ENCODE assay signal across 15 cellular contexts in the genomic region with DNA sequence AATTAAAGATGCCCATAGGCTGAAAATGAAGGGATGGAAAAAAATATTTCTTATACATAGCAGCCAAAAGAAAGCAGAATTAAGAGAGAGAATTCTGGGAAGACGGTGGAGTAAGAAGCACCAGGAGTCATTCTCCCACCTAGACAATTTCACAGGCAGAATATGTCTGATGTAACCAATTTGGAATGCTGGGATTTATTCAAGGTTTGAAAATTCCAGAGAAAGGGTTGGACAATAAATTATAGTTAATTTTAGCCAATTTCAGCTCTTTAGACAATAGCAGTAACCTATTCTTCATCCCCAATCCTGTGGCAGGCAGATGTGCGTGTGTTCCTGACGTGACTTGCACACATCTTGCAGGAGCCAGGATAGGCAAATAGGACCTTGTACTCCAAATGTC.
DNase-seq lines count a peak whose midpoint lies in the region; ATAC-seq, FAIRE-seq and TF ChIP-seq lines count a peak whose summit lies in the region.
"Had no signal": no experiment of that assay in that cellular context is flagged by ENCODE, and none has a peak within 500 bp of the region (broad histone marks: within the 10 kb centered on the region; RNA-seq: fewer than 3 reads in every experiment).

No MANE protein-coding gene starts in this region.

- H3K27ac ChIP-seq in H1 (ENCODE audit: low read depth, low read length) (no peak overlapping the region), osteoblast (ENCODE audit: low read depth, low read length) (no peak overlapping the region)
- H3K27ac ChIP-seq: BLaER1 had no signal

- no peak overlapping the region for H3K4ac ChIP-seq in H1 (replicated peaks; ENCODE audit: insufficient read length, low read depth, low read length)

- ATAC-seq in HG03571 (IDR thresholded peaks at IDR 0.05; ENCODE audit: unreplicated experiment), result no peak

- no peak overlapping the region for H2BK120ac ChIP-seq in H1 (replicated peaks; ENCODE audit: low read depth, low read length)

- no peak overlapping the region for H4K8ac ChIP-seq in H1 (ENCODE audit: extremely low read depth, insufficient read depth, low read length)

- TF ChIP-seq POLR2A in H1 (IDR thresholded peaks at IDR 0.05; ENCODE audit: control extremely low read depth in 1 of 2, low read depth in 2 of 2, low read length in 2 of 2), result no peak

- no peak overlapping the region for H3K23ac ChIP-seq in H1 (ENCODE audit: insufficient read length)

- POLR2A ChIA-PET in H1 (lab: Charles Lee; ENCODE audit: partially characterized antibody), result no interaction called here

- H3K9me3 ChIP-seq in H1 (ENCODE audit: insufficient read depth in 2 of 2, low read depth in 1 of 2, low read length in 1 of 2), result peaks cover 0 to 4% of the 10 kb centered on the region in 2 experiments; a peak in 1 of 4 replicates
- H3K9me3 ChIP-seq in osteoblast (ENCODE audit: low read depth, low read length), result peaks cover 2% of the 10 kb centered on the region
- H3K9me3 ChIP-seq: HAP-1 had no signal

- no peak for TF ChIP-seq RAD21 in H1 (IDR thresholded peaks at IDR 0.05 in 1 of 2, conservative IDR thresholded peaks at IDR 0.05 in 1 of 2; ENCODE audit: low read depth in 2 of 2, low read length in 2 of 2)

- no peak overlapping the region for H4K5ac ChIP-seq in H1 (ENCODE audit: insufficient read length, low read depth, low read length)

- H3K36me3 ChIP-seq in H1 (ENCODE audit: control insufficient read depth in 2 of 4, insufficient read depth in 4 of 4, low read length in 3 of 4), result no peaks in the 10 kb centered on the region
- no peaks in the 10 kb centered on the region for H3K36me3 ChIP-seq in osteoblast (ENCODE audit: insufficient read depth, low read length)
- H3K36me3 ChIP-seq: BLaER1, HAP-1 had no signal

- DNase-seq in ELR (ENCODE audit: low read depth) (peak; percentile 2), M059J (ENCODE audit: low read depth) (peak; percentile 58), H1 (ENCODE audit: low read depth in 1 of 2, low spot score in 2 of 2) (no peak), osteoblast (ENCODE audit: insufficient read length, low spot score, missing footprints) (no peak), GF-D8 (lab: John Stamatoyannopoulos, UW) (no peak)
- no peak for DNase-seq in activated effector memory CD4-positive, alpha-beta T cell treated with anti-CD3 and anti-CD28 coated beads, Interleukin-2, amount 50 U/mL, for 16 hours
- DNase-seq: CD4-positive, CD25-positive, alpha-beta regulatory T cell; DMS53; GOT3; KG1 had no signal

- H3K14ac ChIP-seq in H1 (ENCODE audit: insufficient read length), result no peak overlapping the region

- H3K4me3 ChIP-seq in H1 (ENCODE audit: extremely low read depth in 1 of 4, insufficient read depth in 2 of 4, low read depth in 3 of 4, low read length in 4 of 4), result no peak overlapping the region
- no peak overlapping the region for H3K4me3 ChIP-seq in osteoblast (ENCODE audit: insufficient read depth, low read length)
- H3K4me3 ChIP-seq: BLaER1, HAP-1 had no signal

- no peak overlapping the region for H2AK5ac ChIP-seq in H1 (ENCODE audit: low read depth, low read length)

- H2AFZ ChIP-seq in H1 (ENCODE audit: low read length), result 0 out of 2 replicates have a peak overlapping the region, but pooled peaks have one; percentile 4
- peak overlapping the region; percentile 49 for H2AFZ ChIP-seq in osteoblast (ENCODE audit: low read length)

- no peak for FAIRE-seq in H1 (lab: Jason Lieb, UNC)
- FAIRE-seq: GM12892, GM19239 had no signal

- H3K56ac ChIP-seq in H1 (replicated peaks; ENCODE audit: insufficient read length, low read depth, low read length), result no peak overlapping the region

- no peak overlapping the region for H2BK15ac ChIP-seq in H1 (ENCODE audit: low read length)

- H3K4me1 ChIP-seq in H1 (replicated peaks in 1 of 4; ENCODE audit: control insufficient read depth in 3 of 4, insufficient read depth in 4 of 4, low read length in 3 of 4) (peaks cover 0 to 3% (median 1%) of the 10 kb centered on the region in 4 experiments; a peak in 4 of 7 replicates), osteoblast (ENCODE audit: insufficient read depth, low read length) (peaks cover 3% of the 10 kb centered on the region)
- H3K4me1 ChIP-seq: BLaER1 had no signal

- H4K20me1 ChIP-seq in H1 (replicated peaks in 1 of 2; ENCODE audit: control insufficient read depth in 1 of 2, insufficient read depth in 2 of 2, low read length in 2 of 2) (no peaks in the 10 kb centered on the region), osteoblast (ENCODE audit: insufficient read depth, low read length) (no peaks in the 10 kb centered on the region)
- H4K20me1 ChIP-seq: BLaER1 had no signal

- H3K4me2 ChIP-seq in H1 (ENCODE audit: insufficient read depth in 1 of 2, low read depth in 2 of 2, low read length in 2 of 2) (no peak overlapping the region), osteoblast (ENCODE audit: insufficient read depth, low read length) (no peak overlapping the region)
- H3K4me2 ChIP-seq: BLaER1 had no signal

- H4K91ac ChIP-seq in H1 (replicated peaks; ENCODE audit: insufficient read length, low read length), result no peak overlapping the region

- no peaks in the 10 kb centered on the region for H3K79me1 ChIP-seq in H1 (ENCODE audit: low read depth, low read length)

- no peak overlapping the region for H3K18ac ChIP-seq in H1 (ENCODE audit: extremely low read depth, low read length)

- H3K23me2 ChIP-seq in H1 (ENCODE audit: low read depth, low read length), result no peaks in the 10 kb centered on the region

- CTCF ChIA-PET in H1 (lab: Charles Lee; ENCODE audit: partially characterized antibody), result no interaction called here

- no peak for TF ChIP-seq EP300 in H1 (IDR thresholded peaks at IDR 0.05; ENCODE audit: borderline replicate concordance in 1 of 2, low read depth in 2 of 2, low read length in 2 of 2)

- H3K9ac ChIP-seq in H1 (replicated peaks in 1 of 4; ENCODE audit: extremely low read depth in 1 of 4, low read depth in 3 of 4, low read length in 3 of 4), result peak overlapping the region in 1 of 4 experiments; percentile 8; a peak in 1 of 7 replicates
- H3K9ac ChIP-seq: BLaER1 had no signal

- 100% methylated on average over 3 of the region's 3 CpGs; no CpG with 5 or more reads in 1 of the 2 experiments for WGBS in H1 (ENCODE audit: extremely low coverage in 1 of 2, insufficient coverage in 1 of 2, insufficient read length in 1 of 2, insufficient replicate concordance in 2 of 2, low coverage in 1 of 2, low lambda C conversion rate in 2 of 2, missing lambda C conversion rate in 1 of 2), 2 experiments

- TF ChIP-seq CTCF in H1 (IDR thresholded peaks at IDR 0.05; ENCODE audit: control extremely low read depth in 1 of 3, insufficient read depth in 1 of 3, low read depth in 1 of 3, low read length in 3 of 3) (no peak), osteoblast (IDR thresholded peaks at IDR 0.05; ENCODE audit: extremely low read depth, low read depth, low read length) (no peak)

- H3K27me3 ChIP-seq in H1 (replicated peaks in 1 of 4; ENCODE audit: control insufficient read depth in 3 of 4, extremely low read depth in 1 of 4, insufficient read depth in 3 of 4, low read length in 3 of 4) (no peaks in the 10 kb centered on the region), osteoblast (ENCODE audit: insufficient read depth, low read length) (no peaks in the 10 kb centered on the region)
- H3K27me3 ChIP-seq: BLaER1 had no signal

- H3K79me2 ChIP-seq in H1 (ENCODE audit: control insufficient read depth in 1 of 2, insufficient read depth in 2 of 2, low read length in 2 of 2) (no peaks in the 10 kb centered on the region), osteoblast (ENCODE audit: insufficient read depth, low read length) (no peaks in the 10 kb centered on the region)

- no peak overlapping the region for H2BK12ac ChIP-seq in H1 (ENCODE audit: low read depth, low read length)

- 0 out of 2 replicates have a peak overlapping the region, but pooled peaks have one; percentile 16 for H2BK20ac ChIP-seq in H1 (ENCODE audit: low read length)

- H2BK5ac ChIP-seq in H1 (ENCODE audit: low read depth, low read length), result no peak overlapping the region

TF ChIP-seq in H1, 55 proteins besides CTCF, POLR2A, EP300 and RAD21:
- TF ChIP-seq CBX8 (IDR thresholded peaks at IDR 0.05; ENCODE audit: borderline replicate concordance, low read depth, low read length) (no peak), BCL11A (IDR thresholded peaks at IDR 0.05; ENCODE audit: low read depth in 2 of 2, low read length in 2 of 2) (no peak)
TF ChIP-seq in H1: peak in this region for 0.

Comparison
In these comparisons a context has a peak if more than half of its experiments do, and no peak if none do; other contexts are left out.
1. DNase-seq: peak in ELR (single experiment) and M059J (single experiment); none in H1 (0 of 2), osteoblast (single experiment), GF-D8 (single experiment) and activated effector memory CD4-positive, alpha-beta T cell treated with anti-CD3 and anti-CD28 coated beads, Interleukin-2, amount 50 U/mL, for 16 hours (single experiment).